9 cellular contexts compared by ENCODE assay signal in the genomic region with DNA sequence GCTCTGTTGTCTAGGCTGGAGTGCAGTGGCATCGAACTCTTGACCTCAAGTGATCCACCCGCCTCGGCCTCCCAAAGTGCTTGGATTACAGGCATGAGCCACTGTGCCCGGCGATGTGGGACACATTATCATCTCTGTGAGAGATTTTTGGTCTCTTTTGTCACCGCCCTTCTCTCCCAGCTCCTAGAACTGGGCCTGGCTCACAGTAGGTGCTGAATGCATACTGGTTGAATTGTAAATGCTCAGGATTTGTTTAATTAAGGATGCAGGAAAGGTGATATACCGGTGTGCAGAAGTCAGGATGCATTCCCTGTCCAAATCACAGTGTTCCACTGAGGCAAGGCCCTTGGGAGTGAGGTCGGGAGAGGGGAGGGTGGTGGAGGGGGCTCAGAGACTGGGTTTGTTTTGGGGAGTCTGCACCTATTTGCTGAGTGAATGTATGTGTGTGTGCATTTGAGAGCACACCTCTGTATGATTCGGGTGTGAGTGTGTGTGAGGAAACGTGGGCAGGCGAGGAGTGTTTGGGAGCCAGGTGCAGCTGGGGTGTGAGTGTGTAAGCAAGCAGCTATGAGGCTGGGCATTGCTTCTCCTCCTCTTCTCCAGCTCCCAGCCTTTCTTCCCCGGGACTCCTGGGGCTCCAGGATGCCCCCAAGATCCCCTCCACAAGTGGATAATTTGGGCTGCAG. TPM values are rescaled to one million over a fixed set of nuclear protein-coding genes. Genes with fewer than 3 reads are reported as not detected.
DNase-seq lines count a peak whose midpoint lies in the region; ATAC-seq and TF ChIP-seq lines count a peak whose summit lies in the region.
"Had no signal": no experiment of that assay in that cellular context is flagged by ENCODE, and none has a peak within 500 bp of the region (broad histone marks: within the 10 kb centered on the region; RNA-seq: fewer than 3 reads in every experiment).

No MANE protein-coding gene starts in this region.

- peak overlapping the region; percentile 88 for H3K27ac Mint-ChIP-seq in activated CD4-positive, alpha-beta T cell treated with anti-CD3 and anti-CD28 coated beads for 36 hours
- H3K27ac Mint-ChIP-seq in stimulated activated effector memory CD8-positive, alpha-beta T cell treated with anti-CD3 and anti-CD28 coated beads, Interleukin-12 subunit alpha, Interleukin-12 subunit beta, amount 100 ng/mL, for 72 hours, result peak overlapping the region; percentile 46

- H3K4me1 ChIP-seq in hepatocyte (ENCODE audit: insufficient read depth), result peaks cover 46% of the 10 kb centered on the region

- no peaks in the 10 kb centered on the region for H3K9me2 ChIP-seq in hepatocyte (replicated peaks; ENCODE audit: insufficient read depth)

- no peak for DNase-seq in activated CD4-positive, alpha-beta T cell treated with anti-CD3 and anti-CD28 coated beads for 36 hours
- DNase-seq in activated CD4-positive, alpha-beta T cell treated with anti-CD3 and anti-CD28 coated beads for 48 hours, result no peak
- DNase-seq in hepatocyte (ENCODE audit: low spot score), result no peak
- no peak for DNase-seq in stimulated activated effector memory CD8-positive, alpha-beta T cell treated with anti-CD3 and anti-CD28 coated beads, Interleukin-12 subunit alpha, Interleukin-12 subunit beta, amount 100 ng/mL, for 72 hours (ENCODE audit: low spot score in 2 of 2)
- no peak for DNase-seq in MV-4-11 (lab: John Stamatoyannopoulos, UW)
- DNase-seq in NCI-H2171 (lab: John Stamatoyannopoulos, UW), result no peak
- DNase-seq: stimulated activated CD4-positive, alpha-beta T cell treated with anti-CD3 and anti-CD28 coated beads, Interleukin-4, amount 100 ng/mL, for 1 hour had no signal

- H4K20me1 ChIP-seq in hepatocyte (ENCODE audit: insufficient read depth, poor library complexity, severe bottlenecking), result peaks cover 27% of the 10 kb centered on the region

- peaks cover 2% of the 10 kb centered on the region for H3K27me3 Mint-ChIP-seq in activated CD4-positive, alpha-beta T cell treated with anti-CD3 and anti-CD28 coated beads for 36 hours

- peak overlapping the region; percentile 96 for H3K27ac ChIP-seq in hepatocyte

- H3K9me3 Mint-ChIP-seq in activated CD4-positive, alpha-beta T cell treated with anti-CD3 and anti-CD28 coated beads for 36 hours (ENCODE audit: low read depth), result no peaks in the 10 kb centered on the region
- no peaks in the 10 kb centered on the region for H3K9me3 Mint-ChIP-seq in stimulated activated effector memory CD8-positive, alpha-beta T cell treated with anti-CD3 and anti-CD28 coated beads, Interleukin-12 subunit alpha, Interleukin-12 subunit beta, amount 100 ng/mL, for 72 hours

- H3K4me2 ChIP-seq in hepatocyte, result peak overlapping the region; percentile 77

- peaks cover 43% of the 10 kb centered on the region for H3K79me2 ChIP-seq in hepatocyte

- intact Hi-C loops in activated CD4-positive, alpha-beta T cell treated with anti-CD3 and anti-CD28 coated beads for 36 hours (cut with DNase I, micrococcal nuclease), result loop anchor here in 1 of 2 experiments (2.0 kb wide), 1 partner anchor 59 kb away; a partner anchor contains a TSS

- TF ChIP-seq CTCF in WI38 (IDR thresholded peaks at IDR 0.05; ENCODE audit: low read depth, low read length), result no peak
- no peak for TF ChIP-seq CTCF in hepatocyte (IDR thresholded peaks at IDR 0.05; ENCODE audit: poor library complexity)

- CTCF ChIA-PET in activated CD4-positive, alpha-beta T cell treated with anti-CD3 and anti-CD28 coated beads for 36 hours (lab: Charles Lee), result interaction anchor here (0.9 to 1.3 kb wide), 3 partner anchors 9 to 68 kb away, joined by 3 to 5 read pairs (median 3); no protein-coding TSS in a partner anchor

- H3K36me3 Mint-ChIP-seq in activated CD4-positive, alpha-beta T cell treated with anti-CD3 and anti-CD28 coated beads for 36 hours (ENCODE audit: low read depth), result no peaks in the 10 kb centered on the region
- H3K36me3 Mint-ChIP-seq in stimulated activated effector memory CD8-positive, alpha-beta T cell treated with anti-CD3 and anti-CD28 coated beads, Interleukin-12 subunit alpha, Interleukin-12 subunit beta, amount 100 ng/mL, for 72 hours, result no peaks in the 10 kb centered on the region

- H3K27me3 ChIP-seq in hepatocyte, result no peaks in the 10 kb centered on the region

- no peaks in the 10 kb centered on the region for H3K9me3 ChIP-seq in hepatocyte (ENCODE audit: low read depth)

- no peak overlapping the region for H2AFZ ChIP-seq in hepatocyte

- H3K4me3 ChIP-seq in WI38 (ENCODE audit: low read depth, low read length) (peak overlapping the region; percentile 69), hepatocyte (no peak overlapping the region)

- no peak for ATAC-seq in activated CD4-positive, alpha-beta T cell treated with anti-CD3 and anti-CD28 coated beads for 36 hours
- no peak for ATAC-seq in stimulated activated effector memory CD8-positive, alpha-beta T cell treated with anti-CD3 and anti-CD28 coated beads, Interleukin-12 subunit alpha, Interleukin-12 subunit beta, amount 100 ng/mL, for 72 hours
- ATAC-seq in esophagus mucosa, result no peak

- 67% methylated on average over 11 of the region's 12 CpGs for WGBS in hepatocyte (ENCODE audit: low lambda C conversion rate, missing lambda C conversion rate)

- POLR2A ChIA-PET in activated CD4-positive, alpha-beta T cell treated with anti-CD3 and anti-CD28 coated beads for 36 hours (lab: Charles Lee), result interaction anchor here (0.7 kb wide), 1 partner anchor 19 kb away, joined by 4 read pairs; no protein-coding TSS in a partner anchor

- no peaks in the 10 kb centered on the region for H3K36me3 ChIP-seq in hepatocyte (replicated peaks; ENCODE audit: insufficient read depth, low read depth)

- H3K4me3 Mint-ChIP-seq in activated CD4-positive, alpha-beta T cell treated with anti-CD3 and anti-CD28 coated beads for 36 hours, result peak overlapping the region; percentile 76
- H3K4me3 Mint-ChIP-seq in stimulated activated effector memory CD8-positive, alpha-beta T cell treated with anti-CD3 and anti-CD28 coated beads, Interleukin-12 subunit alpha, Interleukin-12 subunit beta, amount 100 ng/mL, for 72 hours, result peak overlapping the region; percentile 67

- H3K4me1 Mint-ChIP-seq in activated CD4-positive, alpha-beta T cell treated with anti-CD3 and anti-CD28 coated beads for 36 hours, result peaks cover 4% of the 10 kb centered on the region
- H3K4me1 Mint-ChIP-seq in stimulated activated effector memory CD8-positive, alpha-beta T cell treated with anti-CD3 and anti-CD28 coated beads, Interleukin-12 subunit alpha, Interleukin-12 subunit beta, amount 100 ng/mL, for 72 hours, result peaks cover 8% of the 10 kb centered on the region

RNA-seq across cellular contexts. Expression of a gene that starts 1.0 kb away (rescaled TPM):
- 1 to 10 TPM; 5.3 to 5.4 TPM for total RNA-seq in activated CD4-positive, alpha-beta T cell treated with anti-CD3 and anti-CD28 coated beads for 36 hours
- total RNA-seq in hepatocyte (676 and 753 TPM in 2 replicates), esophagus mucosa (80.0 TPM)
- polyA plus RNA-seq in hepatocyte, result 1,621 and 1,849 TPM in 2 replicates

RNA-seq across cellular contexts. Expression of a gene that starts 43.0 kb away (rescaled TPM):
- total RNA-seq in activated CD4-positive, alpha-beta T cell treated with anti-CD3 and anti-CD28 coated beads for 36 hours, result 1 to 10 TPM in 1 of 2 experiments, under 1 TPM in 1; 0.56 to 1.1 TPM
- total RNA-seq in hepatocyte, result 1,376 and 1,381 TPM in 2 replicates
- polyA plus RNA-seq in hepatocyte, result 2,058 and 2,283 TPM in 2 replicates
- total RNA-seq in esophagus mucosa, result 40.1 TPM

RNA-seq across cellular contexts. Expression of a gene that starts 58.4 kb away (rescaled TPM):
- total RNA-seq in activated CD4-positive, alpha-beta T cell treated with anti-CD3 and anti-CD28 coated beads for 36 hours, result 100 to 1,000 TPM; 698 to 781 TPM
- total RNA-seq in hepatocyte (435 and 449 TPM in 2 replicates), esophagus mucosa (344 TPM)
- 53.5 and 65.1 TPM in 2 replicates for polyA plus RNA-seq in hepatocyte

Comparison
In these comparisons a context has a peak if more than half of its experiments do, and no peak if none do; other contexts are left out.
1. RNA of a gene that starts 1.0 kb away (total RNA-seq): 676 to 753 TPM in hepatocyte and 80.0 TPM in esophagus mucosa (single experiment); 5.3 to 5.4 TPM in activated CD4-positive, alpha-beta T cell treated with anti-CD3 and anti-CD28 coated beads for 36 hours; every median in the first group is over 10 times any median in the second.
2. RNA of a gene that starts 43.0 kb away (total RNA-seq): 1,376 to 1,381 TPM in hepatocyte; 40.1 TPM in esophagus mucosa (single experiment) and 0.56 to 1.1 TPM in activated CD4-positive, alpha-beta T cell treated with anti-CD3 and anti-CD28 coated beads for 36 hours; every median in the first group is over 10 times any median in the second.